Comparison of ENCODE assay signal across 23 cellular contexts in genomic region chr7:120731276-120731675, GRCh38.
"Had no signal": no experiment of that assay in that cellular context is flagged by ENCODE, and none has a peak within 500 bp of the region (broad histone marks: within the 10 kb centered on the region; RNA-seq: fewer than 3 reads in every experiment).

No MANE protein-coding gene starts in this region.

- H3K4me3 Mint-ChIP-seq: activated CD4-positive, alpha-beta T cell treated with anti-CD3 and anti-CD28 coated beads, Interleukin-2, amount 10 ng/mL, durations not matched to agents 24 days and 14 days; activated CD8-positive, alpha-beta T cell treated with anti-CD3 and anti-CD28 coated beads for 36 hours; activated naive CD8-positive, alpha-beta T cell treated with anti-CD3 and anti-CD28 coated beads for 36 hours; activated T-cell treated with anti-CD3 and anti-CD28 coated beads, Interleukin-2, amount 50 U/mL, for 24 hours; T-helper 1 cell treated with Interleukin-12 subunit alpha and Interleukin-12 subunit beta and Interleukin-4 antibody, amounts not matched to agents 30 μg/mL and 1 μg/mL, for 36 hours; T-helper 2 cell treated with Interferon-gamma antibody and Interleukin-4, amounts not matched to agents 5 μg/mL and 100 μg/mL, for 36 hours had no signal

- H3K36me3 Mint-ChIP-seq: activated naive CD8-positive, alpha-beta T cell treated with anti-CD3 and anti-CD28 coated beads for 36 hours had no signal

- H3K27me3 Mint-ChIP-seq: activated CD4-positive, alpha-beta T cell treated with anti-CD3 and anti-CD28 coated beads, Interleukin-2, amount 10 ng/mL, durations not matched to agents 24 days and 14 days; activated naive CD8-positive, alpha-beta T cell treated with anti-CD3 and anti-CD28 coated beads for 36 hours had no signal

- DNase-seq: activated CD4-positive, alpha-beta T cell treated with anti-CD3 and anti-CD28 coated beads, Interleukin-2, amount 10 ng/mL, durations not matched to agents 24 days and 14 days; activated CD4-positive, alpha-beta T cell treated with anti-CD3 and anti-CD28 coated beads, Interleukin-2, amount 50 U/mL, for 4 hours; activated CD8-positive, alpha-beta T cell treated with anti-CD3 and anti-CD28 coated beads for 36 hours; activated effector memory CD4-positive, alpha-beta T cell treated with anti-CD3 and anti-CD28 coated beads, Interleukin-2, amount 50 U/mL, for 16 hours; activated naive CD4-positive, alpha-beta T cell; activated naive CD4-positive, alpha-beta T cell treated with anti-CD3 and anti-CD28 coated beads, Interleukin-2, amount 50 U/mL, for 16 hours; activated naive CD8-positive, alpha-beta T cell treated with anti-CD3 and anti-CD28 coated beads for 36 hours; activated T-cell treated with anti-CD3 and anti-CD28 coated beads, Interleukin-2, amount 50 U/mL, for 24 hours; amniotic stem cell; aorta; brain microvascular endothelial cell; central memory CD4-positive, alpha-beta T cell; IMR-90; NCI-H1105; NCI-H1417 treated with DMSO at 0.1 percent for 48 hours; NCI-H187 treated with DMSO at 0.1 percent for 48 hours; NCI-H2081; Right ventricle myocardium superior; SJCRH30 had no signal

- H3K4me3 ChIP-seq: K562, SJCRH30, SK-N-MC had no signal

- H3K9me3 Mint-ChIP-seq: activated CD4-positive, alpha-beta T cell treated with anti-CD3 and anti-CD28 coated beads, Interleukin-2, amount 10 ng/mL, durations not matched to agents 24 days and 14 days; activated CD8-positive, alpha-beta T cell treated with anti-CD3 and anti-CD28 coated beads for 36 hours; activated naive CD8-positive, alpha-beta T cell treated with anti-CD3 and anti-CD28 coated beads for 36 hours; activated T-cell treated with anti-CD3 and anti-CD28 coated beads, Interleukin-2, amount 50 U/mL, for 24 hours; T-helper 1 cell treated with Interleukin-12 subunit alpha and Interleukin-12 subunit beta and Interleukin-4 antibody, amounts not matched to agents 30 μg/mL and 1 μg/mL, for 36 hours; T-helper 2 cell treated with Interferon-gamma antibody and Interleukin-4, amounts not matched to agents 5 μg/mL and 100 μg/mL, for 36 hours had no signal

- H3K36me3 ChIP-seq: brain microvascular endothelial cell, SJCRH30 had no signal

- ATAC-seq: activated CD8-positive, alpha-beta T cell treated with anti-CD3 and anti-CD28 coated beads for 36 hours; K562 had no signal

- H3K4me1 Mint-ChIP-seq: activated CD4-positive, alpha-beta T cell treated with anti-CD3 and anti-CD28 coated beads, Interleukin-2, amount 10 ng/mL, durations not matched to agents 24 days and 14 days; activated naive CD8-positive, alpha-beta T cell treated with anti-CD3 and anti-CD28 coated beads for 36 hours had no signal

- H3K9me3 ChIP-seq: SJCRH30 had no signal

- H3K27me3 ChIP-seq: brain microvascular endothelial cell, SJCRH30 had no signal

- H3K27ac ChIP-seq: brain microvascular endothelial cell, SJCRH30, SK-N-MC had no signal

- H3K27ac Mint-ChIP-seq: activated CD4-positive, alpha-beta T cell treated with anti-CD3 and anti-CD28 coated beads, Interleukin-2, amount 10 ng/mL, durations not matched to agents 24 days and 14 days; activated CD8-positive, alpha-beta T cell treated with anti-CD3 and anti-CD28 coated beads for 36 hours; activated naive CD8-positive, alpha-beta T cell treated with anti-CD3 and anti-CD28 coated beads for 36 hours; activated T-cell treated with anti-CD3 and anti-CD28 coated beads, Interleukin-2, amount 50 U/mL, for 24 hours; T-helper 1 cell treated with Interleukin-12 subunit alpha and Interleukin-12 subunit beta and Interleukin-4 antibody, amounts not matched to agents 30 μg/mL and 1 μg/mL, for 36 hours; T-helper 2 cell treated with Interferon-gamma antibody and Interleukin-4, amounts not matched to agents 5 μg/mL and 100 μg/mL, for 36 hours had no signal
